Comparison of ENCODE assay signal across 8 cellular contexts in genomic region chr7:92813390-92814024, GRCh38.
A peak's percentile ranks its signal among the peaks of the same experiment; 100 is the strongest.
DNase-seq lines count a peak whose midpoint lies in the region; ATAC-seq and TF ChIP-seq lines count a peak whose summit lies in the region.

No MANE protein-coding gene starts in this region.

- no peak for TF ChIP-seq CTCF in nephron (IDR thresholded peaks at IDR 0.05; ENCODE audit: unreplicated experiment in 3 of 3)

- H3K27me3 ChIP-seq in BLaER1: no peaks in the 10 kb centered on the region

- no peaks in the 10 kb centered on the region for H3K27me3 Mint-ChIP-seq in T-helper 2 cell treated with Interferon-gamma antibody and Interleukin-4, amounts not matched to agents 5 μg/mL and 100 μg/mL, for 36 hours (ENCODE audit: low read depth)
- no peaks in the 10 kb centered on the region for H3K27me3 Mint-ChIP-seq in nephron (ENCODE audit: low read depth)

- peaks cover 17% of the 10 kb centered on the region for H3K9me3 Mint-ChIP-seq in T-helper 2 cell treated with Interferon-gamma antibody and Interleukin-4, amounts not matched to agents 5 μg/mL and 100 μg/mL, for 36 hours
- H3K9me3 Mint-ChIP-seq in nephron: peaks cover 24% of the 10 kb centered on the region

- H3K27ac ChIP-seq in BLaER1: no peak overlapping the region

- peak overlapping the region; percentile 77 for H3K4me3 Mint-ChIP-seq in T-helper 2 cell treated with Interferon-gamma antibody and Interleukin-4, amounts not matched to agents 5 μg/mL and 100 μg/mL, for 36 hours
- H3K4me3 Mint-ChIP-seq in nephron: no peak overlapping the region

- H3K36me3 Mint-ChIP-seq in T-helper 2 cell treated with Interferon-gamma antibody and Interleukin-4, amounts not matched to agents 5 μg/mL and 100 μg/mL, for 36 hours (ENCODE audit: low read depth): peaks cover 47% of the 10 kb centered on the region
- peaks cover 35% of the 10 kb centered on the region for H3K36me3 Mint-ChIP-seq in nephron (ENCODE audit: low read depth)

- H3K27ac Mint-ChIP-seq in T-helper 2 cell treated with Interferon-gamma antibody and Interleukin-4, amounts not matched to agents 5 μg/mL and 100 μg/mL, for 36 hours: peak overlapping the region; percentile 90
- peak overlapping the region; percentile 71 to 79 (median 79) for H3K27ac Mint-ChIP-seq in nephron

- peaks cover 63% of the 10 kb centered on the region for H3K4me1 Mint-ChIP-seq in T-helper 2 cell treated with Interferon-gamma antibody and Interleukin-4, amounts not matched to agents 5 μg/mL and 100 μg/mL, for 36 hours (ENCODE audit: low read depth)
- peaks cover 39% of the 10 kb centered on the region for H3K4me1 Mint-ChIP-seq in nephron

- peaks cover 8% of the 10 kb centered on the region; the same call in 1 of the 2 replicates for H3K36me3 ChIP-seq in BLaER1

- H3K4me1 ChIP-seq in BLaER1: peaks cover 33% of the 10 kb centered on the region

- no peak overlapping the region for H3K4me3 ChIP-seq in BLaER1

- DNase-seq in T-helper 2 cell treated with Interferon-gamma antibody and Interleukin-4, amounts not matched to agents 5 μg/mL and 100 μg/mL, for 36 hours (ENCODE audit: low spot score): no peak
- DNase-seq in NCI-H345 treated with DMSO at 0.1 percent for 48 hours (lab: John Stamatoyannopoulos, UW; ENCODE audit: unreplicated experiment): no peak
- DNase-seq in NCI-H345 (lab: John Stamatoyannopoulos, UW): no peak
- DNase-seq in iPS-NIHi11 (ENCODE audit: low spot score): no peak

- H3K9me3 ChIP-seq in BLaER1: peaks cover 15% of the 10 kb centered on the region

- ATAC-seq in GM19351 (IDR thresholded peaks at IDR 0.05; ENCODE audit: unreplicated experiment): peak; percentile 50
- peak; percentile 39 for ATAC-seq in HG03280 (IDR thresholded peaks at IDR 0.05; ENCODE audit: unreplicated experiment)

- peaks cover 32% of the 10 kb centered on the region for H4K20me1 ChIP-seq in BLaER1

- H3K9ac ChIP-seq in BLaER1: no peak overlapping the region

- H3K4me2 ChIP-seq in BLaER1: peak overlapping the region; percentile 15
